ENCODE assay signal across 8 cellular contexts in genomic region chr3:170961616-170962400, GRCh38. TPM values are rescaled to one million over a fixed set of nuclear protein-coding genes. Genes with fewer than 3 reads are reported as not detected.
DNase-seq lines count a peak whose midpoint lies in the region; ATAC-seq lines count a peak whose summit lies in the region.

No MANE protein-coding gene starts in this region.

- DNase-seq in COLO829 (ENCODE audit: low spot score), result peak; percentile 57
- DNase-seq in HS-27A (ENCODE audit: low read depth), result peak; percentile 40
- peak; percentile 70 for DNase-seq in SK-MEL-5 (ENCODE audit: low read depth, low spot score)
- peak; percentile 28 for DNase-seq in fibroblast of the conjunctiva (ENCODE audit: low read depth)
- DNase-seq in pulmonary artery endothelial cell (ENCODE audit: low read depth, low spot score), result peak; percentile 7
- DNase-seq in SKM-1 (lab: John Stamatoyannopoulos, UW; ENCODE audit: unreplicated experiment), result no peak
- no peak for DNase-seq in GF-D8 (lab: John Stamatoyannopoulos, UW)

- no peak for ATAC-seq in GM21528 (IDR thresholded peaks at IDR 0.05; ENCODE audit: low FRiP score, unreplicated experiment)

- in situ Hi-C loops in SK-MEL-5 (cut with HindIII; ENCODE audit: low pct_unique_long_range_greater_than_20kb, low sequenced_read_pairs), result loop anchor here (25.0 kb wide), 1 partner anchor 200 kb away; no protein-coding TSS in a partner anchor

RNA-seq across cellular contexts. Expression of gene EIF5A2, which starts 53.4 kb away (rescaled TPM):
- 11.1 and 13.9 TPM in 2 replicates for total RNA-seq in SK-MEL-5 (2014; rRNA removed; shearing (Covaris generic))
- polyA plus RNA-seq in SK-MEL-5 (2015; cell fraction: cytosol; rRNA removed), result 13.1 and 16.7 TPM in 2 replicates
- 4.7 and 13.9 TPM in 2 replicates for polyA plus RNA-seq in SK-MEL-5 (2015; cell fraction: nucleus; rRNA removed)
- 4.9 and 11.7 TPM in 2 replicates for total RNA-seq in pulmonary artery endothelial cell

Comparison
In these comparisons a context has a peak if more than half of its experiments do, and no peak if none do; other contexts are left out.
1. DNase-seq: peak in COLO829 (single experiment), HS-27A (single experiment), SK-MEL-5 (single experiment), fibroblast of the conjunctiva (single experiment) and pulmonary artery endothelial cell (single experiment); none in SKM-1 (single experiment) and GF-D8 (single experiment).